Comparison of ENCODE assay signal across 1 cellular context in genomic region chr22:21009638-21010425, GRCh38.
TF ChIP-seq lines count a peak whose summit lies in the region.

No MANE protein-coding gene starts in this region.

TF ChIP-seq in H1, 55 proteins besides CTCF, POLR2A, EP300 and RAD21:
- TF ChIP-seq MAFK (IDR thresholded peaks at IDR 0.05; ENCODE audit: low read depth, low read length) (no peak), SIN3A (conservative IDR thresholded peaks at IDR 0.05 in 1 of 2, IDR thresholded peaks at IDR 0.05 in 1 of 2; ENCODE audit: low read depth in 1 of 2, low read length in 2 of 2) (peak; percentile 62 to 66; a peak in 2 of 4 replicates)
